Comparison of ENCODE assay signal across 14 cellular contexts in the genomic region with DNA sequence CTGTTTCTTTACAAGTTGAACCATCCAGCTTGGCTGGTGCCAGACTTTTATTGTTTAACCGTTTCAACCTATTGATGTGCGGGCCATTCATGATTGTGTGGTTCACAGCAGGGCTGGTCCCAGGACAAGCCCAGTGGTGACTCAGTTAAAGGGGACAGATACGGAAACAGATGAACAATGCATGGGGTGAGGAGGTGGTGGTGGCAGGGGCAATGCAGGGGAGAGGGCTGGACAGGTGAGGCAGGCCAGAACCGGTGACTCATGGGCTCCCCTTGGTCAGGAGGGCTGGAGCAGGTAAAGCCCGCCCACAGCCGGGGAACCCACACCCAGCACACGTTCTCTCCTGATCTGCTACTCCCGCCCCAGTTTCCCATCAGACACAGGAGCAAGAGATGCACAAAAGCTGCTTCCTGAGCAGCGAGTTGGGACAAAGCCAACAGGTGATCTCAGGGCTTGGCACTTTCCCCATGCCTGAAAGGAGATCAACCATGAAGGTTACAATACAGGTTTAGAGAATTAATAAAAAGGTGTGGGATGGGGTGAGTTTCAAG.
A peak's percentile ranks its signal among the peaks of the same experiment; 100 is the strongest.
DNase-seq lines count a peak whose midpoint lies in the region; ATAC-seq and TF ChIP-seq lines count a peak whose summit lies in the region.
"Had no signal": no experiment of that assay in that cellular context is flagged by ENCODE, and none has a peak within 500 bp of the region (broad histone marks: within the 10 kb centered on the region; RNA-seq: fewer than 3 reads in every experiment).

No MANE protein-coding gene starts in this region.

- 38% methylated on average over 7 of the region's 9 CpGs for WGBS in SK-N-SH (ENCODE audit: low lambda C conversion rate)

- peaks cover 12% of the 10 kb centered on the region for H3K27me3 Mint-ChIP-seq in activated naive CD8-positive, alpha-beta T cell treated with anti-CD3 and anti-CD28 coated beads, Interleukin-2, amount 50 U/mL, for 24 hours
- H3K27me3 Mint-ChIP-seq: dendritic cell treated with granulocyte-macrophage colony-stimulating factor and Interleukin-4, amounts not matched to agents 40 ng/mL and 50 ng/mL, for 4 days had no signal

- H3K27ac Mint-ChIP-seq in activated naive CD8-positive, alpha-beta T cell treated with anti-CD3 and anti-CD28 coated beads, Interleukin-2, amount 50 U/mL, for 24 hours: no peak overlapping the region
- H3K27ac Mint-ChIP-seq: activated naive CD4-positive, alpha-beta T cell treated with anti-CD3 and anti-CD28 coated beads, Interleukin-2, amount 10 ng/mL, durations not matched to agents 7 days and 5 days; CD4-positive, alpha-beta memory T cell; dendritic cell treated with granulocyte-macrophage colony-stimulating factor and Interleukin-4, amounts not matched to agents 40 ng/mL and 50 ng/mL, for 4 days had no signal

- H3K4me3 ChIP-seq in HUES48 (ENCODE audit: low read depth, low read length) (no peak overlapping the region), skin epidermis (no peak overlapping the region), SK-N-SH (ENCODE audit: low read depth in 2 of 2, low read length in 1 of 2) (no peak overlapping the region)

- ATAC-seq in GM18519 (IDR thresholded peaks at IDR 0.05; ENCODE audit: low FRiP score, unreplicated experiment) (no peak), HG03135 (IDR thresholded peaks at IDR 0.05; ENCODE audit: unreplicated experiment) (no peak)
- no peak for ATAC-seq in activated naive CD8-positive, alpha-beta T cell treated with anti-CD3 and anti-CD28 coated beads, Interleukin-2, amount 50 U/mL, for 24 hours

- no peak overlapping the region for H2AFZ ChIP-seq in SK-N-SH (ENCODE audit: low read depth)

- H3K27ac ChIP-seq in HUES48 (ENCODE audit: low read depth, low read length): peak overlapping the region; percentile 86
- H3K27ac ChIP-seq in skin epidermis: peak overlapping the region in 13 of 21 experiments; percentile 14 to 79 (median 49)
- no peak overlapping the region for H3K27ac ChIP-seq in SK-N-SH (ENCODE audit: low read depth in 2 of 2, low read length in 1 of 2)
- H3K27ac ChIP-seq: neutrophil had no signal

- peaks cover 8% of the 10 kb centered on the region for H3K4me1 Mint-ChIP-seq in activated naive CD8-positive, alpha-beta T cell treated with anti-CD3 and anti-CD28 coated beads, Interleukin-2, amount 50 U/mL, for 24 hours
- H3K4me1 Mint-ChIP-seq: CD4-positive, alpha-beta memory T cell had no signal

- H3K9me3 Mint-ChIP-seq in activated naive CD8-positive, alpha-beta T cell treated with anti-CD3 and anti-CD28 coated beads, Interleukin-2, amount 50 U/mL, for 24 hours: no peaks in the 10 kb centered on the region
- H3K9me3 Mint-ChIP-seq: activated naive CD4-positive, alpha-beta T cell treated with anti-CD3 and anti-CD28 coated beads, Interleukin-2, amount 10 ng/mL, durations not matched to agents 7 days and 5 days; CD4-positive, alpha-beta memory T cell; dendritic cell treated with granulocyte-macrophage colony-stimulating factor and Interleukin-4, amounts not matched to agents 40 ng/mL and 50 ng/mL, for 4 days had no signal

- H4K20me1 ChIP-seq in SK-N-SH (ENCODE audit: insufficient read depth): no peaks in the 10 kb centered on the region

- no peak overlapping the region for H3K9ac ChIP-seq in HUES48 (ENCODE audit: low read depth, low read length)
- no peak overlapping the region for H3K9ac ChIP-seq in SK-N-SH

- DNase-seq in NCI-H748 treated with DMSO at 0.1 percent for 48 hours (lab: John Stamatoyannopoulos, UW) (peak; percentile 40), glomerular visceral epithelial cell (ENCODE audit: extremely low spot score) (peak; percentile 16), SK-N-SH (no peak)
- no peak for DNase-seq in activated naive CD8-positive, alpha-beta T cell treated with anti-CD3 and anti-CD28 coated beads, Interleukin-2, amount 50 U/mL, for 24 hours
- DNase-seq: activated naive CD4-positive, alpha-beta T cell treated with anti-CD3 and anti-CD28 coated beads, Interleukin-2, amount 10 ng/mL, durations not matched to agents 7 days and 5 days; CD4-positive, alpha-beta memory T cell; KG1; stimulated activated CD4-positive, alpha-beta T cell treated with anti-CD3 and anti-CD28 coated beads, Interleukin-4, amount 100 ng/mL, for 4 hours had no signal

- no peaks in the 10 kb centered on the region for H3K9me2 ChIP-seq in SK-N-SH

- no peaks in the 10 kb centered on the region for H3F3A ChIP-seq in SK-N-SH (replicated peaks; ENCODE audit: insufficient read depth)

- H3K36me3 ChIP-seq in HUES48 (ENCODE audit: control insufficient read depth, insufficient read depth, low read length) (no peaks in the 10 kb centered on the region), SK-N-SH (replicated peaks in 1 of 2; ENCODE audit: control insufficient read depth in 1 of 2, insufficient read depth in 2 of 2, low read length in 1 of 2) (no peaks in the 10 kb centered on the region)
- H3K36me3 ChIP-seq: neutrophil had no signal

- H3K9me3 ChIP-seq in HUES48 (ENCODE audit: control insufficient read depth, insufficient read depth, low read length): no peaks in the 10 kb centered on the region
- no peaks in the 10 kb centered on the region for H3K9me3 ChIP-seq in SK-N-SH
- H3K9me3 ChIP-seq: neutrophil had no signal

- TF ChIP-seq EP300 in SK-N-SH (IDR thresholded peaks at IDR 0.05; ENCODE audit: borderline replicate concordance in 1 of 2, low read depth in 1 of 2, low read length in 1 of 2): no peak

- no peak for TF ChIP-seq CTCF in SK-N-SH (IDR thresholded peaks at IDR 0.05)

- no peak overlapping the region for H3K4me3 Mint-ChIP-seq in activated naive CD8-positive, alpha-beta T cell treated with anti-CD3 and anti-CD28 coated beads, Interleukin-2, amount 50 U/mL, for 24 hours
- H3K4me3 Mint-ChIP-seq: activated naive CD4-positive, alpha-beta T cell treated with anti-CD3 and anti-CD28 coated beads, Interleukin-2, amount 10 ng/mL, durations not matched to agents 7 days and 5 days; CD4-positive, alpha-beta memory T cell; dendritic cell treated with granulocyte-macrophage colony-stimulating factor and Interleukin-4, amounts not matched to agents 40 ng/mL and 50 ng/mL, for 4 days had no signal

- CTCF ChIA-PET in SK-N-SH (lab: Yijun Ruan, JAX): no interaction called here

- H3K27me3 ChIP-seq in HUES48 (ENCODE audit: control insufficient read depth, insufficient read depth, low read length): no peaks in the 10 kb centered on the region
- no peaks in the 10 kb centered on the region for H3K27me3 ChIP-seq in SK-N-SH (ENCODE audit: insufficient read depth)
- H3K27me3 ChIP-seq: neutrophil had no signal

- H3K4me1 ChIP-seq in HUES48 (ENCODE audit: control insufficient read depth, insufficient read depth, low read length): peaks cover 27% of the 10 kb centered on the region
- H3K4me1 ChIP-seq in SK-N-SH (ENCODE audit: control insufficient read depth in 1 of 2, insufficient read depth in 2 of 2, low read depth in 1 of 2, low read length in 1 of 2): no peaks in the 10 kb centered on the region

- no peak overlapping the region for H3K4me2 ChIP-seq in SK-N-SH

- POLR2A ChIA-PET in SK-N-SH (lab: Yijun Ruan, JAX): no interaction called here

- no peaks in the 10 kb centered on the region for H3K79me2 ChIP-seq in SK-N-SH (ENCODE audit: insufficient read depth)

- TF ChIP-seq RAD21 in SK-N-SH (IDR thresholded peaks at IDR 0.05; ENCODE audit: low read length): no peak

- no peaks in the 10 kb centered on the region for H3K36me3 Mint-ChIP-seq in activated naive CD8-positive, alpha-beta T cell treated with anti-CD3 and anti-CD28 coated beads, Interleukin-2, amount 50 U/mL, for 24 hours (ENCODE audit: low read depth)
- H3K36me3 Mint-ChIP-seq: activated naive CD4-positive, alpha-beta T cell treated with anti-CD3 and anti-CD28 coated beads, Interleukin-2, amount 10 ng/mL, durations not matched to agents 7 days and 5 days; CD4-positive, alpha-beta memory T cell had no signal

TF ChIP-seq in SK-N-SH, 30 proteins besides CTCF, POLR2A, EP300 and RAD21:
- TF ChIP-seq MEF2A (IDR thresholded peaks at IDR 0.05; ENCODE audit: borderline replicate concordance, low read depth) (no peak), CHD2 (IDR thresholded peaks at IDR 0.05; ENCODE audit: low read length, partially characterized antibody) (no peak), SMC3 (IDR thresholded peaks at IDR 0.05; ENCODE audit: low read depth, low read length) (no peak), TAF1 (IDR thresholded peaks at IDR 0.05; ENCODE audit: borderline replicate concordance, low read depth, low read length) (no peak), RFX5 (IDR thresholded peaks at IDR 0.05; ENCODE audit: low read length) (no peak), ELF1 (IDR thresholded peaks at IDR 0.05) (no peak), TCF12 (IDR thresholded peaks at IDR 0.05) (no peak), TEAD4 (IDR thresholded peaks at IDR 0.05; ENCODE audit: borderline replicate concordance, insufficient read depth) (no peak)

Comparison
In these comparisons a context has a peak if more than half of its experiments do, and no peak if none do; other contexts are left out.
1. H3K27ac ChIP-seq: peak in HUES48 (single experiment) and skin epidermis (13 of 21); none in SK-N-SH (0 of 2).
2. DNase-seq: peak in NCI-H748 treated with DMSO at 0.1 percent for 48 hours (single experiment) and glomerular visceral epithelial cell (single experiment); none in activated naive CD8-positive, alpha-beta T cell treated with anti-CD3 and anti-CD28 coated beads, Interleukin-2, amount 50 U/mL, for 24 hours (single experiment) and SK-N-SH (single experiment).